20 cellular contexts compared by ENCODE assay signal in genomic region chr16:6189216-6189615, GRCh38.
"Had no signal": no experiment of that assay in that cellular context is flagged by ENCODE, and none has a peak within 500 bp of the region (broad histone marks: within the 10 kb centered on the region; RNA-seq: fewer than 3 reads in every experiment).

No MANE protein-coding gene starts in this region.

- H3K4me3 ChIP-seq: SK-N-MC had no signal

- ATAC-seq: activated naive CD4-positive, alpha-beta T cell treated with anti-CD3 and anti-CD28 coated beads, Interleukin-2, amount 50 U/mL, for 72 hours; activated naive CD8-positive, alpha-beta T cell treated with anti-CD3 and anti-CD28 coated beads, Interleukin-2, amount 50 U/mL, for 24 hours; activated T-cell treated with anti-CD3 and anti-CD28 coated beads, Interleukin-2, amount 50 U/mL, for 4 hours; Right ventricle myocardium inferior had no signal

- DNase-seq: activated CD4-positive, alpha-beta memory T cell treated with anti-CD3 and anti-CD28 coated beads for 36 hours; activated CD4-positive, alpha-beta T cell treated with anti-CD3 and anti-CD28 coated beads, Interleukin-2, amount 10 ng/mL, durations not matched to agents 7 days and 5 days; activated CD4-positive, CD25-positive, alpha-beta regulatory T cell; activated CD8-positive, alpha-beta memory T cell treated with anti-CD3 and anti-CD28 coated beads for 24 hours; activated effector memory CD4-positive, alpha-beta T cell treated with anti-CD3 and anti-CD28 coated beads, Interleukin-2, amount 50 U/mL, for 16 hours; activated naive CD4-positive, alpha-beta T cell treated with Interleukin-2 at 50 U/mL for 16 hours; activated naive CD8-positive, alpha-beta T cell treated with anti-CD3 and anti-CD28 coated beads, Interleukin-2, amount 50 U/mL, for 24 hours; activated T-cell treated with anti-CD3 and anti-CD28 coated beads, Interleukin-2, amount 50 U/mL, for 4 hours; amniotic stem cell; KG1; NCI-H1092 treated with DMSO at 0.1 percent for 48 hours; NCI-H1436; NCI-H187 treated with DMSO at 0.1 percent for 48 hours; NCI-H2081 treated with DMSO at 0.1 percent for 48 hours; NCI-H226; T-helper 1 cell had no signal

- H3K27ac ChIP-seq: SK-N-MC, VCaP had no signal
